16 cellular contexts compared by ENCODE assay signal in genomic region chr1:245489838-245490237, GRCh38.
"Had no signal": no experiment of that assay in that cellular context is flagged by ENCODE, and none has a peak within 500 bp of the region (broad histone marks: within the 10 kb centered on the region; RNA-seq: fewer than 3 reads in every experiment).

No MANE protein-coding gene starts in this region.

- H3K27ac ChIP-seq: colonic mucosa, gastroesophageal sphincter, neutrophil, right atrium auricular region, suprapubic skin, thyroid gland, uterus had no signal

- H3K36me3 ChIP-seq: colonic mucosa, gastroesophageal sphincter, neutrophil, right atrium auricular region, suprapubic skin, thyroid gland, uterus had no signal

- H3K4me3 ChIP-seq: colonic mucosa, gastroesophageal sphincter, mucosa of descending colon, right atrium auricular region, suprapubic skin, thyroid gland, uterus had no signal

- H3K4me1 ChIP-seq: colonic mucosa, gastroesophageal sphincter, right atrium auricular region, suprapubic skin, thyroid gland, uterus had no signal

- DNase-seq: colonic mucosa; dermis blood vessel endothelial cell; left colon; mucosa of descending colon; naive thymus-derived CD8-positive, alpha-beta T cell; stimulated activated CD4-positive, alpha-beta T cell treated with anti-CD3 and anti-CD28 coated beads, Interleukin-4, amount 100 ng/mL, for 1 hour; stimulated activated CD8-positive, alpha-beta memory T cell treated with anti-CD3 and anti-CD28 coated beads, Interleukin-4, amount 100 ng/mL, for 48 hours; stimulated activated naive CD8-positive, alpha-beta T cell treated with anti-CD3 and anti-CD28 coated beads, Interleukin-15, Interleukin-2, amounts not matched to agents 100 U/mL and 50 U/mL, for 24 hours; thyroid gland; uterus had no signal

- ATAC-seq: gastroesophageal sphincter; left colon; mucosa of descending colon; naive thymus-derived CD8-positive, alpha-beta T cell; stimulated activated effector memory CD8-positive, alpha-beta T cell treated with anti-CD3 and anti-CD28 coated beads, Interleukin-12 subunit alpha, Interleukin-12 subunit beta, amount 100 ng/mL, for 72 hours; stimulated activated naive CD8-positive, alpha-beta T cell treated with anti-CD3 and anti-CD28 coated beads, Interleukin-15, Interleukin-2, amounts not matched to agents 100 U/mL and 50 U/mL, for 24 hours had no signal

- H3K4me3 Mint-ChIP-seq: naive thymus-derived CD8-positive, alpha-beta T cell; stimulated activated effector memory CD8-positive, alpha-beta T cell treated with anti-CD3 and anti-CD28 coated beads, Interleukin-12 subunit alpha, Interleukin-12 subunit beta, amount 100 ng/mL, for 72 hours; type B pancreatic cell had no signal

- H3K4me1 Mint-ChIP-seq: naive thymus-derived CD8-positive, alpha-beta T cell; stimulated activated effector memory CD8-positive, alpha-beta T cell treated with anti-CD3 and anti-CD28 coated beads, Interleukin-12 subunit alpha, Interleukin-12 subunit beta, amount 100 ng/mL, for 72 hours had no signal

- H3K27me3 ChIP-seq: colonic mucosa, gastroesophageal sphincter, neutrophil, right atrium auricular region, suprapubic skin, thyroid gland, uterus had no signal

- H3K36me3 Mint-ChIP-seq: stimulated activated effector memory CD8-positive, alpha-beta T cell treated with anti-CD3 and anti-CD28 coated beads, Interleukin-12 subunit alpha, Interleukin-12 subunit beta, amount 100 ng/mL, for 72 hours had no signal

- H3K27ac Mint-ChIP-seq: naive thymus-derived CD8-positive, alpha-beta T cell; stimulated activated effector memory CD8-positive, alpha-beta T cell treated with anti-CD3 and anti-CD28 coated beads, Interleukin-12 subunit alpha, Interleukin-12 subunit beta, amount 100 ng/mL, for 72 hours; type B pancreatic cell had no signal

- H3K9me3 ChIP-seq: colonic mucosa, gastroesophageal sphincter, mucosa of descending colon, neutrophil, right atrium auricular region, suprapubic skin, thyroid gland, uterus had no signal
